ENCODE assay signal across 8 cellular contexts in the genomic region with DNA sequence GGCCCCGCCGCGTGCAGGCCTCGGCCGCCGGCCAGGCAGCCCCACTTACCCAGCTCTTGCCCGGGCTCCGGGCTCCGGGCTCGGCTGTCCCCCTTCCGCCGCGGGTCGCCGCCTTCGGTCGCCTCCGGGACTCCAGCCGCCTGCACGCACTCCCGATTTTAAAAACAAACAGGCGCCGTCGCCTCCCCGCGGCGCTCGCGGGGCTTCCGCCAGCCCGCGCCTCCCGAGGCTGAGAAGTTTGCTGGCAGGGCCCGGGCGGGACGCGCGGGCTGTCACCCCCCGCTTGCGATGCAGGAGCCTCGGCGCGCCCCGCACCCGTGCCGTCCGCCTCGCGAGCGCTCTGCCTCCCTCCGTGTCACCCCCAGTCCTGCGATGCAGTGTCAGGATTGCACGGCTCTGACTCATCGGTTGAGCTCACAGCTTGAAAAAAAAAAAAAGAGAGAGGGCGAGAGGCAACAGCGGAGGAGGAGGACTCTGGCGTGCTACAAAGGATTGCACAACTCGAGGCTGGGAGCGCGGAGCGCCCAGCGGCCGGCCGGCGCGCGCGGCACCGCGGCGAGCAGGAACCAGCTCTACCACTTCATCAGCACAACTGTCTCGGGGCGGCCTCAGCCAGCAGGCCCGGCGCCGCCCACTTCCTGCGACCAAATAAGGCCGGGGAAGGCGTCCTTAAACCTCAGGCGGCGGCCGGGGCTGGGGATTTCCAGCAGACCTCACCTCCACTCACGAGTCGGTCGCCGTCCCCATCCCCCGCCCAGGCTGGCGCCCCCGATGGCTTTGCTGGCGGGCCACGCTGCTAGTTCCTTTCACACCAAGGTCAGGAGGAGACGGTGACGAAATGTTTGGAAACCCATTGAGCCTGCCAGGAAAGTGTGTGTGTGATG. TPM values are rescaled to one million over a fixed set of nuclear protein-coding genes. Genes with fewer than 3 reads are reported as not detected.
DNase-seq lines count a peak whose midpoint lies in the region; ATAC-seq and TF ChIP-seq lines count a peak whose summit lies in the region.

No MANE protein-coding gene starts in this region.

- H3K36me3 ChIP-seq in upper lobe of right lung: no peaks in the 10 kb centered on the region

- CTCF ChIA-PET in T-cell (lab: Charles Lee): interaction anchor here (0.6 to 4.7 kb wide), 10 partner anchors 10 to 67 kb away, joined by 3 to 24 read pairs (median 7); no protein-coding TSS in a partner anchor

- H3K9me3 ChIP-seq in upper lobe of right lung: no peaks in the 10 kb centered on the region

- peak; percentile 77 for DNase-seq in NCI-H146 treated with DMSO at 0.1 percent for 48 hours (lab: John Stamatoyannopoulos, UW; ENCODE audit: unreplicated experiment)
- peak; percentile 89 to 99 (median 97) for DNase-seq in T-cell
- peak; percentile 99 for DNase-seq in amniotic epithelial cell (ENCODE audit: low read depth)
- peak; percentile 98 for DNase-seq in left cardiac atrium
- peak; percentile 91 for DNase-seq in progenitor cell of endocrine pancreas (ENCODE audit: low spot score, unreplicated experiment)
- DNase-seq in upper lobe of right lung: peak; percentile 98

- TF ChIP-seq CTCF in progenitor cell of endocrine pancreas (IDR thresholded peaks at IDR 0.05; ENCODE audit: unreplicated experiment): no peak
- TF ChIP-seq CTCF in upper lobe of right lung (IDR thresholded peaks at IDR 0.05): no peak

- POLR2A ChIA-PET in T-cell (lab: Charles Lee): interaction anchor here (0.6 to 1.7 kb wide), 19 partner anchors 10 to 701 kb away, joined by 3 to 23 read pairs (median 4); a partner anchor contains a TSS

- intact Hi-C loops in left cardiac atrium (cut with DNase I): loop anchor here in 1 of 2 donors (2.0 kb wide), 2 partner anchors 25 to 31 kb away; no protein-coding TSS in a partner anchor
- intact Hi-C loops in upper lobe of right lung (cut with DNase I): no loop called here

- H3K4me3 ChIP-seq in upper lobe of right lung: peak overlapping the region; percentile 66

- H3K27me3 Mint-ChIP-seq in T-cell (no peaks in the 10 kb centered on the region), progenitor cell of endocrine pancreas (no peaks in the 10 kb centered on the region)

- peaks cover 75 to 83% (median 82%) of the 10 kb centered on the region in 3 donors for H3K4me1 Mint-ChIP-seq in T-cell
- peaks cover 53% of the 10 kb centered on the region for H3K4me1 Mint-ChIP-seq in progenitor cell of endocrine pancreas (ENCODE audit: low read depth)

- H3K9me3 Mint-ChIP-seq in T-cell (no peaks in the 10 kb centered on the region), progenitor cell of endocrine pancreas (ENCODE audit: low read depth) (no peaks in the 10 kb centered on the region)

- H3K4me3 Mint-ChIP-seq in T-cell (peak overlapping the region; percentile 85 to 87 (median 87)), progenitor cell of endocrine pancreas (ENCODE audit: low read depth) (peak overlapping the region; percentile 77)

- ATAC-seq in GM18498 (IDR thresholded peaks at IDR 0.05; ENCODE audit: unreplicated experiment) (peak; percentile 62), HG02884 (IDR thresholded peaks at IDR 0.05; ENCODE audit: unreplicated experiment) (peak; percentile 59), T-cell (replicated peaks in 1 of 4) (peak; percentile 78 to 87 (median 80)), left cardiac atrium (peak; percentile 82 to 86), upper lobe of right lung (peak; percentile 87)

- peaks cover 83% of the 10 kb centered on the region for H3K4me1 ChIP-seq in upper lobe of right lung

- H3K36me3 Mint-ChIP-seq in T-cell (no peaks in the 10 kb centered on the region), progenitor cell of endocrine pancreas (ENCODE audit: insufficient read depth) (no peaks in the 10 kb centered on the region)

- H3K27me3 ChIP-seq in upper lobe of right lung: no peaks in the 10 kb centered on the region

- H3K27ac Mint-ChIP-seq in T-cell: peak overlapping the region; percentile 96 to 97
- peak overlapping the region; percentile 97 for H3K27ac Mint-ChIP-seq in progenitor cell of endocrine pancreas

- peak overlapping the region; percentile 98 for H3K27ac ChIP-seq in upper lobe of right lung

RNA-seq across cellular contexts. Expression of a gene that starts 45.8 kb away (rescaled TPM):
- 10 to 100 TPM; 36.2 to 57.9 (median 53.4) TPM for total RNA-seq in T-cell
- total RNA-seq in left cardiac atrium: 10 to 100 TPM; 25.9 to 29.6 TPM
- total RNA-seq in progenitor cell of endocrine pancreas: 52.7 and 59.0 TPM in 2 replicates
- total RNA-seq in upper lobe of right lung: 22.0 TPM

Comparison
In these comparisons a context has a peak if more than half of its experiments do, and no peak if none do; other contexts are left out.
1. Peak in every context shown above with its lines: DNase-seq, ATAC-seq, H3K4me3 ChIP-seq and H3K27ac ChIP-seq.